ENCODE assay signal across 8 cellular contexts in genomic region chr4:26330186-26330787, GRCh38. TPM values are rescaled to one million over a fixed set of nuclear protein-coding genes. Genes with fewer than 3 reads are reported as not detected.
DNase-seq lines count a peak whose midpoint lies in the region; ATAC-seq, FAIRE-seq and TF ChIP-seq lines count a peak whose summit lies in the region.

No MANE protein-coding gene starts in this region.

- H3K4me1 ChIP-seq in ectodermal cell (ENCODE audit: control insufficient read depth, insufficient read depth, low read length) = peaks cover 16% of the 10 kb centered on the region
- peaks cover 3% of the 10 kb centered on the region for H3K4me1 ChIP-seq in effector memory CD4-positive, alpha-beta T cell (ENCODE audit: control insufficient read depth, insufficient read depth, low read length, poor library complexity, severe bottlenecking)

- DNase-seq in RPMI8226 (peak; percentile 58), lung microvascular endothelial cell (ENCODE audit: low read depth in 2 of 2) (peak; percentile 69 to 77)
- no peak for DNase-seq in effector memory CD4-positive, alpha-beta T cell
- no peak for DNase-seq in activated effector memory CD4-positive, alpha-beta T cell treated with Interleukin-2 at 50 U/mL for 16 hours

- H3K4me3 ChIP-seq in ectodermal cell (ENCODE audit: insufficient read depth, low read depth, low read length) = no peak overlapping the region
- no peak overlapping the region for H3K4me3 ChIP-seq in effector memory CD4-positive, alpha-beta T cell (ENCODE audit: insufficient read depth, low read depth, low read length, poor library complexity, severe bottlenecking)

- peak; percentile 74 for TF ChIP-seq CTCF in LNCAP (IDR thresholded peaks at IDR 0.05)

- no peaks in the 10 kb centered on the region for H3K27me3 ChIP-seq in ectodermal cell (ENCODE audit: control insufficient read depth, insufficient read depth, low read length, poor library complexity, severe bottlenecking)
- no peaks in the 10 kb centered on the region for H3K27me3 ChIP-seq in effector memory CD4-positive, alpha-beta T cell (replicated peaks; ENCODE audit: control insufficient read depth, insufficient read depth, low read length, poor library complexity, severe bottlenecking)

- no peaks in the 10 kb centered on the region for H3K36me3 ChIP-seq in ectodermal cell (ENCODE audit: control insufficient read depth, insufficient read depth, low read length)
- H3K36me3 ChIP-seq in effector memory CD4-positive, alpha-beta T cell (ENCODE audit: control insufficient read depth, insufficient read depth, low read length) = no peaks in the 10 kb centered on the region

- peak; percentile 97 for FAIRE-seq in G401.6 (lab: Jason Lieb, UNC)

- no peaks in the 10 kb centered on the region for H3K9me3 ChIP-seq in ectodermal cell (ENCODE audit: control insufficient read depth, low read length)
- no peaks in the 10 kb centered on the region for H3K9me3 ChIP-seq in effector memory CD4-positive, alpha-beta T cell (ENCODE audit: control insufficient read depth, low read length)

- WGBS in ectodermal cell, 2 experiments = 67 to 85% methylated on average over 2 to 3 of the region's 4 CpGs

- peak overlapping the region; percentile 30 for H3K27ac ChIP-seq in ectodermal cell (ENCODE audit: insufficient read depth, low read depth, low read length, poor library complexity, severe bottlenecking)
- no peak overlapping the region for H3K27ac ChIP-seq in effector memory CD4-positive, alpha-beta T cell (ENCODE audit: insufficient read depth, low read length, poor library complexity, severe bottlenecking)

- peak; percentile 70 for ATAC-seq in GM21737 (IDR thresholded peaks at IDR 0.05; ENCODE audit: unreplicated experiment)

RNA-seq across cellular contexts. Expression of gene RBPJ, which starts 9.5 kb away (rescaled TPM):
- polyA plus RNA-seq in ectodermal cell (2013, experiment 1 of 4) = 75.4 TPM
- polyA plus RNA-seq in ectodermal cell (2013, experiment 2 of 4) = 84.0 TPM
- 53.5 TPM for polyA plus RNA-seq in ectodermal cell (2013, experiment 3 of 4)
- 62.4 TPM for polyA plus RNA-seq in ectodermal cell (2013, experiment 4 of 4)
- 41.4 and 42.3 TPM in 2 replicates for total RNA-seq in lung microvascular endothelial cell

Comparison
In these comparisons a context has a peak if more than half of its experiments do, and no peak if none do; other contexts are left out.
1. DNase-seq: peak in RPMI8226 (single experiment) and lung microvascular endothelial cell (2 of 2); none in effector memory CD4-positive, alpha-beta T cell (0 of 3) and activated effector memory CD4-positive, alpha-beta T cell treated with Interleukin-2 at 50 U/mL for 16 hours (single experiment).